In the genomic region with DNA sequence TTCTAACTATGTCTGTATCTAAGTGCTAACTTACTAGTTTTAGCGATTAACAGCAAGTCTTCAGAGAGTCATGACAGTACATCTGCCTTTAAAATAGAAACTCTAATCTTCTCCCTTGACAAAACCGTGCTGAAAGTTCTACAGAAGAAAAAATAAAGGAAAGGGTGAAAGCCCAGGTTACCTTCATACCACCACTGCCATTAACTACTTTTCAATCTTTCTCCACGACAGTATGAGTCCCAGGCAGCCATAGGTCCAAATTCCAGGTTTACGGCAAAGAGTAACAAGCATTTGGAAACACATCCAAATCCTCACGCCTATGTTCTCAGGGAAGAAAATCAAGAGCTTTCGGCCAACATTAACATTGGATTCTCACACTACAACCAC, we compare ENCODE assay signal across 8 cellular contexts. TPM values are rescaled to one million over a fixed set of nuclear protein-coding genes. Genes with fewer than 3 reads are reported as not detected.
DNase-seq lines count a peak whose midpoint lies in the region; ATAC-seq, FAIRE-seq and TF ChIP-seq lines count a peak whose summit lies in the region.

No MANE protein-coding gene starts in this region.

- H3K4me3 Mint-ChIP-seq in activated CD4-positive, alpha-beta T cell treated with anti-CD3 and anti-CD28 coated beads, Interleukin-2, amount 10 ng/mL, durations not matched to agents 7 days and 5 days = peak overlapping the region; percentile 84

- peak overlapping the region; percentile 97 for H3K27ac Mint-ChIP-seq in activated CD4-positive, alpha-beta T cell treated with anti-CD3 and anti-CD28 coated beads, Interleukin-2, amount 10 ng/mL, durations not matched to agents 7 days and 5 days
- peak overlapping the region; percentile 99 for H3K27ac Mint-ChIP-seq in activated naive CD4-positive, alpha-beta T cell treated with anti-CD3 and anti-CD28 coated beads, Interleukin-2, amount 50 U/mL, for 72 hours

- peaks cover 20% of the 10 kb centered on the region for H3K4me1 Mint-ChIP-seq in activated CD4-positive, alpha-beta T cell treated with anti-CD3 and anti-CD28 coated beads, Interleukin-2, amount 10 ng/mL, durations not matched to agents 7 days and 5 days

- no peaks in the 10 kb centered on the region for H3K4me1 ChIP-seq in thyroid gland

- no peak for TF ChIP-seq CTCF in thyroid gland (IDR thresholded peaks at IDR 0.05)

- intact Hi-C loops in thyroid gland (cut with DNase I) = no loop called here

- H3K4me3 ChIP-seq in thyroid gland (replicated peaks in 1 of 3) = peak overlapping the region in 2 of 3 donors; percentile 38 to 76

- no peaks in the 10 kb centered on the region for H3K27me3 ChIP-seq in layer of hippocampus (ENCODE audit: control insufficient read depth, insufficient read depth, low read length)
- H3K27me3 ChIP-seq in thyroid gland = no peaks in the 10 kb centered on the region

- no peaks in the 10 kb centered on the region for H3K27me3 Mint-ChIP-seq in activated CD4-positive, alpha-beta T cell treated with anti-CD3 and anti-CD28 coated beads, Interleukin-2, amount 10 ng/mL, durations not matched to agents 7 days and 5 days

- no peaks in the 10 kb centered on the region for H3K36me3 ChIP-seq in thyroid gland

- H3K27ac ChIP-seq in layer of hippocampus (ENCODE audit: low read depth, low read length) (peak overlapping the region; percentile 91), thyroid gland (peak overlapping the region; percentile 81 to 90 (median 87))

- 0 to 1% methylated on average over 6 of the region's 6 CpGs for WGBS in thyroid gland, 2 donors

- DNase-seq in activated CD4-positive, alpha-beta T cell treated with anti-CD3 and anti-CD28 coated beads, Interleukin-2, amount 10 ng/mL, durations not matched to agents 7 days and 5 days = no peak
- DNase-seq in activated CD4-positive, alpha-beta T cell treated with anti-CD3 and anti-CD28 coated beads for 48 hours = no peak
- no peak for DNase-seq in activated naive CD4-positive, alpha-beta T cell treated with anti-CD3 and anti-CD28 coated beads, Interleukin-2, amount 50 U/mL, for 72 hours (ENCODE audit: low spot score in 2 of 2)
- DNase-seq in thyroid gland (no peak), urothelium cell line (ENCODE audit: low spot score) (no peak)
- no peak for DNase-seq in stimulated activated CD4-positive, alpha-beta T cell treated with anti-CD3 and anti-CD28 coated beads, Interleukin-2, amount 100 ng/mL, for 48 hours

- TF ChIP-seq POLR2A in thyroid gland (IDR thresholded peaks at IDR 0.05) = no peak

- no peak for ATAC-seq in activated naive CD4-positive, alpha-beta T cell treated with anti-CD3 and anti-CD28 coated beads, Interleukin-2, amount 50 U/mL, for 72 hours
- ATAC-seq in GM19395 (IDR thresholded peaks at IDR 0.05; ENCODE audit: unreplicated experiment) = no peak

- H3K9me3 Mint-ChIP-seq in activated CD4-positive, alpha-beta T cell treated with anti-CD3 and anti-CD28 coated beads, Interleukin-2, amount 10 ng/mL, durations not matched to agents 7 days and 5 days = no peaks in the 10 kb centered on the region
- H3K9me3 Mint-ChIP-seq in activated naive CD4-positive, alpha-beta T cell treated with anti-CD3 and anti-CD28 coated beads, Interleukin-2, amount 50 U/mL, for 72 hours = no peaks in the 10 kb centered on the region

- H3K9me3 ChIP-seq in thyroid gland = no peaks in the 10 kb centered on the region

- peaks cover 25% of the 10 kb centered on the region for H3K36me3 Mint-ChIP-seq in activated CD4-positive, alpha-beta T cell treated with anti-CD3 and anti-CD28 coated beads, Interleukin-2, amount 10 ng/mL, durations not matched to agents 7 days and 5 days (ENCODE audit: low read depth)
- H3K36me3 Mint-ChIP-seq in activated naive CD4-positive, alpha-beta T cell treated with anti-CD3 and anti-CD28 coated beads, Interleukin-2, amount 50 U/mL, for 72 hours = peaks cover 19 to 27% of the 10 kb centered on the region in 2 donors

- POLR2A ChIA-PET in activated CD4-positive, alpha-beta T cell treated with anti-CD3 and anti-CD28 coated beads, Interleukin-2, amount 10 ng/mL, durations not matched to agents 7 days and 5 days (lab: Charles Lee) = no interaction called here

- no peak for FAIRE-seq in urothelium cell line (lab: Jason Lieb, UNC)

- CTCF ChIA-PET in activated CD4-positive, alpha-beta T cell treated with anti-CD3 and anti-CD28 coated beads, Interleukin-2, amount 10 ng/mL, durations not matched to agents 7 days and 5 days (lab: Charles Lee) = interaction anchor here (0.9 kb wide), 1 partner anchor 9 kb away, joined by 3 read pairs; no protein-coding TSS in a partner anchor

RNA-seq across cellular contexts. Expression of a gene that starts 12.4 kb away (rescaled TPM):
- total RNA-seq in activated CD4-positive, alpha-beta T cell treated with anti-CD3 and anti-CD28 coated beads, Interleukin-2, amount 10 ng/mL, durations not matched to agents 7 days and 5 days = not detected
- total RNA-seq in activated naive CD4-positive, alpha-beta T cell treated with anti-CD3 and anti-CD28 coated beads, Interleukin-2, amount 50 U/mL, for 72 hours = not detected
- total RNA-seq in thyroid gland = not detected
